In genomic region chr6:157669747-157670216, GRCh38 we compare ENCODE assay signal across 8 cellular contexts.
DNase-seq lines count a peak whose midpoint lies in the region; ATAC-seq and TF ChIP-seq lines count a peak whose summit lies in the region.

No MANE protein-coding gene starts in this region.

- ATAC-seq in right lobe of liver (peak; percentile 69 to 74 (median 72)), HG02678 (IDR thresholded peaks at IDR 0.05; ENCODE audit: unreplicated experiment) (no peak)

- TF ChIP-seq CTCF in coronary artery (IDR thresholded peaks at IDR 0.05): peak; percentile 19
- TF ChIP-seq CTCF in right lobe of liver (IDR thresholded peaks at IDR 0.05): peak in 1 of 4 donors; percentile 5
- TF ChIP-seq CTCF in CD14-positive monocyte (IDR thresholded peaks at IDR 0.05): no peak

- peaks cover 27% of the 10 kb centered on the region for H3K4me1 Mint-ChIP-seq in CD14-positive monocyte

- H3K4me1 ChIP-seq in right lobe of liver: no peaks in the 10 kb centered on the region

- H3K27me3 Mint-ChIP-seq in CD14-positive monocyte (ENCODE audit: low read depth in 3 of 3): no peaks in the 10 kb centered on the region

- peaks cover 0 to 2% (median 0%) of the 10 kb centered on the region in 4 donors for H3K36me3 ChIP-seq in right lobe of liver

- H3K4me3 ChIP-seq in coronary artery (peak overlapping the region; percentile 48), right lobe of liver (no peak overlapping the region)

- peak overlapping the region; percentile 60 to 83 for H3K27ac ChIP-seq in coronary artery
- H3K27ac ChIP-seq in right lobe of liver: no peak overlapping the region

- peak overlapping the region in 1 of 2 donors; percentile 68 for H3K4me3 Mint-ChIP-seq in CD14-positive monocyte

- no peaks in the 10 kb centered on the region for H3K9me3 ChIP-seq in right lobe of liver

- WGBS in right lobe of liver (ENCODE audit: insufficient coverage, low coverage, low lambda C conversion rate, missing lambda C conversion rate): 40% methylated on average over 6 of the region's 14 CpGs

- H3K36me3 Mint-ChIP-seq in CD14-positive monocyte: peaks cover 0 to 2% of the 10 kb centered on the region in 2 donors

- no peaks in the 10 kb centered on the region for H3K27me3 ChIP-seq in right lobe of liver

- intact Hi-C loops in right lobe of liver (cut with DNase I): loop anchor here in 1 of 2 donors (10.0 kb wide), 1 partner anchor 335 kb away; no protein-coding TSS in a partner anchor
- intact Hi-C loops in CD14-positive monocyte (cut with micrococcal nuclease): loop anchor here (5.0 kb wide), 1 partner anchor 352 kb away; no protein-coding TSS in a partner anchor

- peak overlapping the region in 3 of 7 donors; percentile 56 to 69 (median 59) for H3K27ac Mint-ChIP-seq in CD14-positive monocyte

- H3K9me3 Mint-ChIP-seq in CD14-positive monocyte: no peaks in the 10 kb centered on the region

- no peak for TF ChIP-seq POLR2A in right lobe of liver (IDR thresholded peaks at IDR 0.05)

- DNase-seq in CD1c-positive myeloid dendritic cell (ENCODE audit: extremely low spot score): peak; percentile 28
- DNase-seq in NCI-H510A treated with DMSO at 0.1 percent for 48 hours (lab: John Stamatoyannopoulos, UW): peak; percentile 53
- DNase-seq in coronary artery (ENCODE audit: low spot score): peak; percentile 89
- peak in 2 of 3 donors; percentile 53 to 68 for DNase-seq in right lobe of liver
- DNase-seq in stromal cell of bone marrow (ENCODE audit: low read depth): peak; percentile 83
- no peak for DNase-seq in CD14-positive monocyte (ENCODE audit: low spot score)
- DNase-seq in NCI-H1436 (lab: John Stamatoyannopoulos, UW): no peak

Comparison
In these comparisons a context has a peak if more than half of its experiments do, and no peak if none do; other contexts are left out.
1. DNase-seq: peak in CD1c-positive myeloid dendritic cell (single experiment), NCI-H510A treated with DMSO at 0.1 percent for 48 hours (single experiment), coronary artery (single experiment), right lobe of liver (2 of 3) and stromal cell of bone marrow (single experiment); none in CD14-positive monocyte (single experiment) and NCI-H1436 (single experiment).
2. H3K27ac ChIP-seq: peak in coronary artery (2 of 2); none in right lobe of liver (0 of 3).